Comparison of ENCODE assay signal across 16 cellular contexts in the genomic region with DNA sequence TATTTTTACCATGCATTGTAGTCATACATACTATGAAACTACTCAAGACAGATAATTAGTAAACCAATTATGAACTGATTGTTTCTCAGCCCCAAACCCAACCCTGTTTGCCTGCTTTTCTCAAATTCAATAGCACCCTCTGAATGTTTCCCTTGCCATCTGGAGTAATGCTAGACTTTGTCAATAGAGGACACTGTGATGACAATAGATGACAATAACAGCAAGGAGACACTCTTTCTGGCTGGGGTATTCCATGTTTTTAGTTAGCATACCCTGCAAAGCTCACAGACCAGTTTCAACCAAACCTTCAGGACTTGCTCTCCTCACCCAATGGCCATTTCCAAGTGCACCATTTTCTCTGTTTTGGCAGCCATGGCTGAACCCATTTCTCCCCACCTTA.
"Had no signal": no experiment of that assay in that cellular context is flagged by ENCODE, and none has a peak within 500 bp of the region (broad histone marks: within the 10 kb centered on the region; RNA-seq: fewer than 3 reads in every experiment).

No MANE protein-coding gene starts in this region.

- H3K27me3 ChIP-seq: pancreas had no signal

- FAIRE-seq: urothelium cell line had no signal

- ATAC-seq: esophagus mucosa, left cardiac atrium, left ventricle myocardium superior, pancreas, right cardiac atrium had no signal

- DNase-seq: effector CD4-positive, alpha-beta T cell; kidney; left cardiac atrium; left ventricle myocardium superior; mesenchymal stem cell; naive B cell; occipital lobe; pancreas; right cardiac atrium; small intestine; stimulated activated CD4-positive, alpha-beta T cell treated with anti-CD3 and anti-CD28 coated beads, Interleukin-12 subunit alpha, Interleukin-12 subunit beta, amount 100 ng/mL, for 4 hours; stimulated activated naive CD4-positive, alpha-beta T cell treated with Interleukin-2 at 50 U/mL for 16 hours had no signal

- H3K4me3 ChIP-seq: coronary artery, lung, pancreas had no signal

- H3K36me3 ChIP-seq: pancreas had no signal

- H3K4me1 ChIP-seq: pancreas had no signal

- H3K27ac ChIP-seq: coronary artery, pancreas had no signal

- H3K9me3 ChIP-seq: pancreas had no signal
